In genomic region chr1:112619518-112620458, GRCh38 we compare ENCODE assay signal across 8 cellular contexts. TPM values are rescaled to one million over a fixed set of nuclear protein-coding genes. Genes with fewer than 3 reads are reported as not detected.
DNase-seq lines count a peak whose midpoint lies in the region; ATAC-seq and TF ChIP-seq lines count a peak whose summit lies in the region.

Gene CAPZA1, plus strand, starts transcription at chr1:112619832. Its CDS starts 13 bp downstream, at chr1:112619845.

- H3K4me1 Mint-ChIP-seq in T-cell (peaks cover 43 to 55% (median 50%) of the 10 kb centered on the region in 3 donors), type B pancreatic cell (ENCODE audit: unreplicated experiment) (peaks cover 24% of the 10 kb centered on the region)

- H3K9me3 Mint-ChIP-seq in T-cell (no peaks in the 10 kb centered on the region), type B pancreatic cell (no peaks in the 10 kb centered on the region)

- H3K4me1 ChIP-seq in heart left ventricle = peaks cover 0 to 59% (median 46%) of the 10 kb centered on the region in 12 donors

- H3K27ac ChIP-seq in adipose tissue (ENCODE audit: low read depth, low read length) = peak within 1 kb of the TSS; percentile 98
- H3K27ac ChIP-seq in heart left ventricle = peak within 1 kb of the TSS; percentile 92 to 100 (median 98)

- peak; percentile 88 for ATAC-seq in HG02852 (IDR thresholded peaks at IDR 0.05; ENCODE audit: unreplicated experiment)
- ATAC-seq in T-cell (replicated peaks in 1 of 4) = peak; percentile 80 to 88 (median 88)
- peak; percentile 97 to 99 (median 98) for ATAC-seq in heart left ventricle

- peak; percentile 90 for DNase-seq in GM13976 (ENCODE audit: low spot score)
- peak; percentile 90 for DNase-seq in NCI-H146 (lab: John Stamatoyannopoulos, UW)
- DNase-seq in T-cell = peak; percentile 74 to 94 (median 91)
- DNase-seq in heart left ventricle = peak; percentile 93 to 95 (median 94)
- peak; percentile 85 to 99 (median 92) for DNase-seq in posterior cingulate gyrus
- peak; percentile 90 for DNase-seq in type B pancreatic cell (ENCODE audit: extremely low spot score, unreplicated experiment)

- no peaks in the 10 kb centered on the region for H3K9me3 ChIP-seq in heart left ventricle

- peak within 1 kb of the TSS; percentile 97 to 100 (median 97) for H3K4me3 Mint-ChIP-seq in T-cell
- H3K4me3 Mint-ChIP-seq in type B pancreatic cell = peak within 1 kb of the TSS; percentile 98

- peaks cover 0 to 20% (median 16%) of the 10 kb centered on the region in 9 donors for H3K36me3 ChIP-seq in heart left ventricle

- H3K27me3 Mint-ChIP-seq in T-cell (no peaks in the 10 kb centered on the region), type B pancreatic cell (no peaks in the 10 kb centered on the region)

- peak within 1 kb of the TSS; percentile 71 to 99 (median 89) for H3K4me3 ChIP-seq in heart left ventricle

- H3K36me3 Mint-ChIP-seq in T-cell (peaks cover 4% of the 10 kb centered on the region), type B pancreatic cell (no peaks in the 10 kb centered on the region)

- H3K27ac Mint-ChIP-seq in T-cell (peak within 1 kb of the TSS; percentile 98 to 100), type B pancreatic cell (peak within 1 kb of the TSS; percentile 92)

- WGBS in adipose tissue, 3 donors = 0% methylated on average over 53 of the region's 53 CpGs
- 0 to 1% (median 0%) methylated on average over 36 to 53 of the region's 53 CpGs for WGBS in heart left ventricle, 4 donors

- no peaks in the 10 kb centered on the region for H3K27me3 ChIP-seq in heart left ventricle

- TF ChIP-seq CTCF in GM13976 (IDR thresholded peaks at IDR 0.05; ENCODE audit: borderline replicate concordance, control extremely low read depth, extremely low read depth, insufficient read depth, missing control alignments) (no peak), heart left ventricle (IDR thresholded peaks at IDR 0.05) (no peak), type B pancreatic cell (conservative IDR thresholded peaks at IDR 0.05) (no peak)

- in situ Hi-C loops in GM13976 (cut with MboI; ENCODE audit: low sequenced_read_pairs, unreplicated experiment) = loop anchor here (5.0 to 10.0 kb wide), 2 partner anchors 88 to 225 kb away; partner anchors contain the start of genes CTTNBP2NL and RHOC

- intact Hi-C loops in heart left ventricle (cut with DNase I) = loop anchor here (1.0 to 10.0 kb wide), 12 partner anchors 53 to 227 kb away; partner anchors contain the start of genes RHOC (in 7 of the 10), CTTNBP2NL (in 3 of the 10), MOV10 (in 3 of the 10) and WNT2B (in 2 of the 10)
- intact Hi-C loops in posterior cingulate gyrus (cut with DNase I) = loop anchor here (2.0 to 10.0 kb wide), 5 partner anchors 55 to 222 kb away; partner anchors contain the start of genes CTTNBP2NL, MOV10 and WNT2B

- POLR2A ChIA-PET in T-cell (lab: Charles Lee) = interaction anchor here (0.6 to 1.2 kb wide), 6 partner anchors 30 to 1311 kb away, joined by 3 to 6 read pairs (median 3); no protein-coding TSS in a partner anchor

- TF ChIP-seq POLR2A in heart left ventricle (IDR thresholded peaks at IDR 0.05) = peak in 1 of 2 donors; percentile 74

- CTCF ChIA-PET in T-cell (lab: Charles Lee) = interaction anchor here in 1 of 2 donors (0.6 to 2.6 kb wide), 5 partner anchors 42 to 951 kb away, joined by 3 to 15 read pairs (median 3); partner anchors contain the start of gene PPM1J

RNA-seq across cellular contexts. Expression of gene CAPZA1, which starts in this region (rescaled TPM):
- 100 to 1,000 TPM; 115 to 189 (median 138) TPM for total RNA-seq in T-cell
- polyA plus RNA-seq in adipose tissue = 10 to 100 TPM; 20.8 to 75.8 (median 46.8) TPM
- 10 to 100 TPM; 23.8 to 98.4 (median 32.6) TPM for total RNA-seq in heart left ventricle
- 10 to 100 TPM; 17.0 to 46.6 TPM for polyA plus RNA-seq in heart left ventricle
- 128 and 129 TPM in 2 replicates for total RNA-seq in type B pancreatic cell (ENCODE audit: low replicate concordance)

Comparison
In these comparisons a context has a peak if more than half of its experiments do, and no peak if none do; other contexts are left out.
1. Peak in every context shown above with its lines: DNase-seq, ATAC-seq, H3K4me3 ChIP-seq and H3K27ac ChIP-seq.